30 cellular contexts compared by ENCODE assay signal in genomic region chr18:61471832-61472406, GRCh38.
DNase-seq lines count a peak whose midpoint lies in the region; ATAC-seq and TF ChIP-seq lines count a peak whose summit lies in the region.
"Had no signal": no experiment of that assay in that cellular context is flagged by ENCODE, and none has a peak within 500 bp of the region (broad histone marks: within the 10 kb centered on the region; RNA-seq: fewer than 3 reads in every experiment).

No MANE protein-coding gene starts in this region.

- DNase-seq in BE2C (peak; percentile 9), nephron progenitor cell (no peak), NCI-H510A (lab: John Stamatoyannopoulos, UW) (no peak), transverse colon (no peak)
- DNase-seq in activated naive CD8-positive, alpha-beta T cell treated with anti-CD3 and anti-CD28 coated beads, Interleukin-2, amount 50 U/mL, for 24 hours = no peak
- DNase-seq: ACHN; activated CD8-positive, alpha-beta T cell treated with anti-CD3 and anti-CD28 coated beads, Interleukin-2, amount 10 ng/mL, durations not matched to agents 7 days and 5 days; activated naive CD4-positive, alpha-beta T cell treated with anti-CD3 and anti-CD28 coated beads, Interleukin-2, amount 50 U/mL, for 16 hours; amniotic stem cell; CD8-positive, alpha-beta memory T cell; DMS 273 treated with DMSO at 0.1 percent for 48 hours; H7; hippocampal formation; left colon; mammary epithelial cell; MG63; Peyer's patch; SHP77 treated with DMSO at 0.1 percent for 48 hours; stimulated activated CD4-positive, alpha-beta T cell treated with anti-CD3 and anti-CD28 coated beads, Interleukin-12 subunit alpha, Interleukin-12 subunit beta, amount 100 ng/mL, for 4 hours; stimulated activated CD4-positive, alpha-beta T cell treated with anti-CD3 and anti-CD28 coated beads, Interleukin-2, amount 100 ng/mL, for 48 hours; SW 1271; thyroid gland had no signal

- no peak overlapping the region for H3K27ac ChIP-seq in HUES64 (ENCODE audit: low read depth, low read length)
- H3K27ac ChIP-seq in cingulate gyrus (ENCODE audit: low read depth, low read length) = peak overlapping the region; percentile 20
- H3K27ac ChIP-seq in transverse colon = no peak overlapping the region
- H3K27ac ChIP-seq: gastroesophageal sphincter, KMS-11, Peyer's patch, thyroid gland had no signal

- H3K4me1 Mint-ChIP-seq in nephron progenitor cell = peaks cover 39% of the 10 kb centered on the region
- H3K4me1 Mint-ChIP-seq in activated naive CD8-positive, alpha-beta T cell treated with anti-CD3 and anti-CD28 coated beads, Interleukin-2, amount 50 U/mL, for 24 hours = no peaks in the 10 kb centered on the region
- H3K4me1 Mint-ChIP-seq: activated T-helper 17 cell treated with anti-CD3 and anti-CD28 coated beads, Interleukin-2, amount 50 U/mL, for 72 hours; B cell; CD8-positive, alpha-beta memory T cell had no signal

- no peaks in the 10 kb centered on the region for H3K36me3 ChIP-seq in BE2C
- no peaks in the 10 kb centered on the region for H3K36me3 ChIP-seq in HUES64 (ENCODE audit: insufficient read depth, low read length)
- no peaks in the 10 kb centered on the region for H3K36me3 ChIP-seq in transverse colon
- H3K36me3 ChIP-seq: gastroesophageal sphincter, MG63, Peyer's patch, thyroid gland had no signal

- H3K4me1 ChIP-seq in BE2C (no peaks in the 10 kb centered on the region), HUES64 (ENCODE audit: insufficient read depth, low read length) (peaks cover 10% of the 10 kb centered on the region; the same call in 1 of the 2 replicates), transverse colon (no peaks in the 10 kb centered on the region)
- H3K4me1 ChIP-seq: gastroesophageal sphincter, Peyer's patch, thyroid gland had no signal

- H3K4me3 ChIP-seq in BE2C (ENCODE audit: low read depth, low read length) (peak overlapping the region; percentile 26), HUES64 (ENCODE audit: low read length) (peak overlapping the region; percentile 23; the same call in 1 of the 2 replicates), transverse colon (no peak overlapping the region)
- H3K4me3 ChIP-seq: gastroesophageal sphincter, MG63, Peyer's patch, thyroid gland had no signal

- in situ Hi-C loops in transverse colon (cut with MboI; ENCODE audit: low pct_ligation_motif_present in 1 of 4, low pct_unique_long_range_greater_than_20kb in 1 of 4, low sequenced_read_pairs in 3 of 4) = no loop called here

- H3K27me3 ChIP-seq in BE2C (0 out of 2 replicates have a peak, but pooled peaks cover 3% of the 10 kb centered on the region), HUES64 (ENCODE audit: insufficient read depth, low read length) (no peaks in the 10 kb centered on the region), transverse colon (peaks cover 9% of the 10 kb centered on the region)
- H3K27me3 ChIP-seq: MG63, Peyer's patch, thyroid gland had no signal

- no peaks in the 10 kb centered on the region for H3K36me3 Mint-ChIP-seq in nephron progenitor cell (ENCODE audit: low read depth)
- no peaks in the 10 kb centered on the region for H3K36me3 Mint-ChIP-seq in activated naive CD8-positive, alpha-beta T cell treated with anti-CD3 and anti-CD28 coated beads, Interleukin-2, amount 50 U/mL, for 24 hours (ENCODE audit: low read depth)
- H3K36me3 Mint-ChIP-seq: CD8-positive, alpha-beta memory T cell had no signal

- no peak for TF ChIP-seq POLR2A in transverse colon (IDR thresholded peaks at IDR 0.05)

- H3K9ac ChIP-seq in HUES64 (ENCODE audit: low read depth, low read length) = 0 out of 2 replicates have a peak overlapping the region, but pooled peaks have one; percentile 27
- H3K9ac ChIP-seq: KMS-11 had no signal

- TF ChIP-seq EP300 in transverse colon (IDR thresholded peaks at IDR 0.05; ENCODE audit: low read depth) = no peak

- no peak for ATAC-seq in activated naive CD8-positive, alpha-beta T cell treated with anti-CD3 and anti-CD28 coated beads, Interleukin-2, amount 50 U/mL, for 24 hours
- no peak for ATAC-seq in GM19035 (IDR thresholded peaks at IDR 0.05; ENCODE audit: unreplicated experiment)
- ATAC-seq: activated CD8-positive, alpha-beta T cell treated with anti-CD3 and anti-CD28 coated beads, Interleukin-2, amount 10 ng/mL, durations not matched to agents 7 days and 5 days; activated T-helper 17 cell treated with anti-CD3 and anti-CD28 coated beads, Interleukin-2, amount 50 U/mL, for 72 hours; gastroesophageal sphincter; left colon; sciatic nerve had no signal

- peaks cover 7% of the 10 kb centered on the region for H3K27me3 Mint-ChIP-seq in nephron progenitor cell (ENCODE audit: low read depth, poor library complexity)
- no peaks in the 10 kb centered on the region for H3K27me3 Mint-ChIP-seq in activated naive CD8-positive, alpha-beta T cell treated with anti-CD3 and anti-CD28 coated beads, Interleukin-2, amount 50 U/mL, for 24 hours

- peak overlapping the region; percentile 57 for H3K4me3 Mint-ChIP-seq in nephron progenitor cell
- no peak overlapping the region for H3K4me3 Mint-ChIP-seq in activated naive CD8-positive, alpha-beta T cell treated with anti-CD3 and anti-CD28 coated beads, Interleukin-2, amount 50 U/mL, for 24 hours
- H3K4me3 Mint-ChIP-seq: activated CD8-positive, alpha-beta T cell treated with anti-CD3 and anti-CD28 coated beads, Interleukin-2, amount 10 ng/mL, durations not matched to agents 7 days and 5 days; activated T-helper 17 cell treated with anti-CD3 and anti-CD28 coated beads, Interleukin-2, amount 50 U/mL, for 72 hours; B cell; CD8-positive, alpha-beta memory T cell had no signal

- WGBS in HUES64 = 86% methylated on average over 7 of the region's 7 CpGs
- whole genome bisulfite sequencing in transverse colon (ENCODE audit: low coverage in 1 of 2), 2 donors = 63 to 71% methylated on average over 6 to 7 of the region's 7 CpGs

- peak overlapping the region; percentile 14 for H3K27ac Mint-ChIP-seq in nephron progenitor cell
- no peak overlapping the region for H3K27ac Mint-ChIP-seq in activated naive CD8-positive, alpha-beta T cell treated with anti-CD3 and anti-CD28 coated beads, Interleukin-2, amount 50 U/mL, for 24 hours
- H3K27ac Mint-ChIP-seq: activated CD8-positive, alpha-beta T cell treated with anti-CD3 and anti-CD28 coated beads, Interleukin-2, amount 10 ng/mL, durations not matched to agents 7 days and 5 days; activated T-helper 17 cell treated with anti-CD3 and anti-CD28 coated beads, Interleukin-2, amount 50 U/mL, for 72 hours; B cell; CD8-positive, alpha-beta memory T cell had no signal

- H3K9me3 ChIP-seq in BE2C (no peaks in the 10 kb centered on the region), HUES64 (ENCODE audit: insufficient read depth, low read depth, low read length) (no peaks in the 10 kb centered on the region), transverse colon (no peaks in the 10 kb centered on the region)
- H3K9me3 ChIP-seq: gastroesophageal sphincter, MG63, Peyer's patch, thyroid gland had no signal

- H3K9me3 Mint-ChIP-seq in nephron progenitor cell = no peaks in the 10 kb centered on the region
- H3K9me3 Mint-ChIP-seq in activated naive CD8-positive, alpha-beta T cell treated with anti-CD3 and anti-CD28 coated beads, Interleukin-2, amount 50 U/mL, for 24 hours = no peaks in the 10 kb centered on the region
- H3K9me3 Mint-ChIP-seq: activated T-helper 17 cell treated with anti-CD3 and anti-CD28 coated beads, Interleukin-2, amount 50 U/mL, for 72 hours had no signal

- intact Hi-C loops in transverse colon (cut with DNase I; ENCODE audit: low total_unique reads) = no loop called here

- TF ChIP-seq CTCF in BE2C (IDR thresholded peaks at IDR 0.05; ENCODE audit: low read depth, low read length) = no peak
- TF ChIP-seq CTCF in nephron progenitor cell (IDR thresholded peaks at IDR 0.05) = no peak
- no peak for TF ChIP-seq CTCF in transverse colon (IDR thresholded peaks at IDR 0.05)

Comparison
In these comparisons a context has a peak if more than half of its experiments do, and no peak if none do; other contexts are left out.
1. H3K4me3 ChIP-seq: peak in BE2C (single experiment) and HUES64 (single experiment); none in transverse colon (0 of 4).